ENCODE assay signal across 12 cellular contexts in genomic region chr16:31877876-31878642, GRCh38. TPM values are rescaled to one million over a fixed set of nuclear protein-coding genes. Genes with fewer than 3 reads are reported as not detected.
DNase-seq lines count a peak whose midpoint lies in the region; ATAC-seq and TF ChIP-seq lines count a peak whose summit lies in the region.
"Had no signal": no experiment of that assay in that cellular context is flagged by ENCODE, and none has a peak within 500 bp of the region (broad histone marks: within the 10 kb centered on the region; RNA-seq: fewer than 3 reads in every experiment).

No MANE protein-coding gene starts in this region.

- peaks cover 68% of the 10 kb centered on the region for H3K4me1 Mint-ChIP-seq in activated CD4-positive, alpha-beta T cell treated with anti-CD3 and anti-CD28 coated beads for 36 hours
- peaks cover 74% of the 10 kb centered on the region for H3K4me1 Mint-ChIP-seq in activated CD8-positive, alpha-beta T cell treated with anti-CD3 and anti-CD28 coated beads for 36 hours (ENCODE audit: low read depth)
- peaks cover 30 to 78% of the 10 kb centered on the region in 2 donors for H3K4me1 Mint-ChIP-seq in stimulated activated naive B cell treated with anti-CD40 and anti-IgM and Interleukin-4, amounts not matched to agents 10 μg/mL and 1 μg/mL and 100 μg/mL, for 72 hours

- peaks cover 83% of the 10 kb centered on the region for H3K36me3 Mint-ChIP-seq in activated CD4-positive, alpha-beta T cell treated with anti-CD3 and anti-CD28 coated beads for 36 hours (ENCODE audit: low read depth)
- peaks cover 86% of the 10 kb centered on the region for H3K36me3 Mint-ChIP-seq in activated CD8-positive, alpha-beta T cell treated with anti-CD3 and anti-CD28 coated beads for 36 hours (ENCODE audit: low read depth)
- peaks cover 58 to 62% of the 10 kb centered on the region in 2 donors for H3K36me3 Mint-ChIP-seq in stimulated activated naive B cell treated with anti-CD40 and anti-IgM and Interleukin-4, amounts not matched to agents 10 μg/mL and 1 μg/mL and 100 μg/mL, for 72 hours

- peaks cover 14% of the 10 kb centered on the region for H3K4me1 ChIP-seq in fibroblast of lung (ENCODE audit: control insufficient read depth, extremely low read depth, insufficient read depth, low read length)

- POLR2A ChIA-PET in activated CD4-positive, alpha-beta T cell treated with anti-CD3 and anti-CD28 coated beads for 36 hours (lab: Charles Lee): interaction anchor here (0.6 to 1.6 kb wide), 9 partner anchors 9 to 698 kb away, joined by 3 to 29 read pairs (median 6); partner anchors contain the start of genes ARMC5, FUS and PYCARD
- POLR2A ChIA-PET in activated CD8-positive, alpha-beta T cell treated with anti-CD3 and anti-CD28 coated beads for 36 hours (lab: Charles Lee): interaction anchor here (0.7 to 4.0 kb wide), 8 partner anchors 9 to 687 kb away, joined by 3 to 22 read pairs (median 4); a partner anchor contains a TSS

- no peaks in the 10 kb centered on the region for H3K27me3 Mint-ChIP-seq in activated CD4-positive, alpha-beta T cell treated with anti-CD3 and anti-CD28 coated beads for 36 hours
- H3K27me3 Mint-ChIP-seq in activated CD8-positive, alpha-beta T cell treated with anti-CD3 and anti-CD28 coated beads for 36 hours: no peaks in the 10 kb centered on the region
- no peaks in the 10 kb centered on the region for H3K27me3 Mint-ChIP-seq in stimulated activated naive B cell treated with anti-CD40 and anti-IgM and Interleukin-4, amounts not matched to agents 10 μg/mL and 1 μg/mL and 100 μg/mL, for 72 hours

- no peaks in the 10 kb centered on the region for H3K27me3 ChIP-seq in fibroblast of lung (ENCODE audit: control insufficient read depth, insufficient read depth, low read length)

- H3K36me3 ChIP-seq in fibroblast of lung (ENCODE audit: control insufficient read depth, insufficient read depth, low read length): peaks cover 1% of the 10 kb centered on the region

- TF ChIP-seq CTCF in activated CD8-positive, alpha-beta T cell treated with anti-CD3 and anti-CD28 coated beads for 36 hours (IDR thresholded peaks at IDR 0.05): no peak
- TF ChIP-seq CTCF in fibroblast of lung (conservative IDR thresholded peaks at IDR 0.05 in 1 of 2, IDR thresholded peaks at IDR 0.05 in 1 of 2; ENCODE audit: low read depth in 1 of 2, low read length in 2 of 2) (no peak), foreskin fibroblast (IDR thresholded peaks at IDR 0.05; ENCODE audit: low read depth, low read length) (no peak)

- H3K27ac Mint-ChIP-seq in activated CD4-positive, alpha-beta T cell treated with anti-CD3 and anti-CD28 coated beads for 36 hours: peak overlapping the region; percentile 97
- H3K27ac Mint-ChIP-seq in activated CD8-positive, alpha-beta T cell treated with anti-CD3 and anti-CD28 coated beads for 36 hours: peak overlapping the region; percentile 96
- peak overlapping the region; percentile 100 for H3K27ac Mint-ChIP-seq in stimulated activated naive B cell treated with anti-CD40 and anti-IgM and Interleukin-4, amounts not matched to agents 10 μg/mL and 1 μg/mL and 100 μg/mL, for 72 hours

- no peaks in the 10 kb centered on the region for H3K9me3 Mint-ChIP-seq in activated CD4-positive, alpha-beta T cell treated with anti-CD3 and anti-CD28 coated beads for 36 hours (ENCODE audit: low read depth)
- H3K9me3 Mint-ChIP-seq in activated CD8-positive, alpha-beta T cell treated with anti-CD3 and anti-CD28 coated beads for 36 hours: peaks cover 2% of the 10 kb centered on the region
- peaks cover 0 to 2% of the 10 kb centered on the region in 2 donors for H3K9me3 Mint-ChIP-seq in stimulated activated naive B cell treated with anti-CD40 and anti-IgM and Interleukin-4, amounts not matched to agents 10 μg/mL and 1 μg/mL and 100 μg/mL, for 72 hours

- H3K4me3 ChIP-seq in fibroblast of lung (replicated peaks in 1 of 4; ENCODE audit: control extremely low read depth in 1 of 4, insufficient read depth in 1 of 4, low read depth in 3 of 4, low read length in 4 of 4) (no peak overlapping the region), foreskin fibroblast (ENCODE audit: low read depth in 1 of 2, low read length in 2 of 2) (no peak overlapping the region)

- CTCF ChIA-PET in activated CD4-positive, alpha-beta T cell treated with anti-CD3 and anti-CD28 coated beads for 36 hours (lab: Charles Lee): interaction anchor here (0.7 to 2.0 kb wide), 4 partner anchors 9 to 446 kb away, joined by 4 to 24 read pairs (median 4); no protein-coding TSS in a partner anchor
- CTCF ChIA-PET in activated CD8-positive, alpha-beta T cell treated with anti-CD3 and anti-CD28 coated beads for 36 hours (lab: Charles Lee): interaction anchor here (0.6 to 2.4 kb wide), 2 partner anchors 9 to 368 kb away, joined by 4 to 14 read pairs; no protein-coding TSS in a partner anchor

- peak overlapping the region; percentile 8 for H3K27ac ChIP-seq in fibroblast of lung (ENCODE audit: insufficient read depth, low read length)
- H3K27ac ChIP-seq: parathyroid adenoma had no signal

- H3K9ac ChIP-seq in fibroblast of lung (ENCODE audit: insufficient read depth, low read length): no peak overlapping the region
- H3K9ac ChIP-seq: parathyroid adenoma had no signal

- DNase-seq in activated CD4-positive, alpha-beta T cell treated with anti-CD3 and anti-CD28 coated beads for 36 hours: peak; percentile 45
- DNase-seq in activated CD4-positive, alpha-beta T cell treated with anti-CD3 and anti-CD28 coated beads for 1 hour: no peak
- DNase-seq in activated CD8-positive, alpha-beta T cell treated with anti-CD3 and anti-CD28 coated beads for 36 hours: peak; percentile 48
- DNase-seq in fibroblast of lung (ENCODE audit: low read depth in 2 of 2): no peak
- DNase-seq in stimulated activated naive B cell treated with anti-CD40 and anti-IgM and Interleukin-4, amounts not matched to agents 10 μg/mL and 1 μg/mL and 100 μg/mL, for 72 hours: no peak
- DNase-seq in H4 (ENCODE audit: low spot score): no peak
- no peak for DNase-seq in GF-D8 (lab: John Stamatoyannopoulos, UW)
- DNase-seq in foreskin fibroblast: no peak
- DNase-seq: cerebellar nuclear complex, NCI-H1092 treated with DMSO at 0.1 percent for 48 hours had no signal

- no peaks in the 10 kb centered on the region for H3K9me3 ChIP-seq in fibroblast of lung (ENCODE audit: control insufficient read depth, insufficient read depth, low read depth, low read length)

- H4K20me1 ChIP-seq in fibroblast of lung (ENCODE audit: control insufficient read depth, extremely low read depth, insufficient read depth, low read length): no peaks in the 10 kb centered on the region

- peaks cover 84% of the 10 kb centered on the region for H3K79me2 ChIP-seq in fibroblast of lung (ENCODE audit: control insufficient read depth, insufficient read depth, low read length)

- no peak for ATAC-seq in activated CD4-positive, alpha-beta T cell treated with anti-CD3 and anti-CD28 coated beads for 36 hours
- ATAC-seq in activated CD8-positive, alpha-beta T cell treated with anti-CD3 and anti-CD28 coated beads for 36 hours: no peak
- ATAC-seq in stimulated activated naive B cell treated with anti-CD40 and anti-IgM and Interleukin-4, amounts not matched to agents 10 μg/mL and 1 μg/mL and 100 μg/mL, for 72 hours (replicated peaks): no peak

- no peak overlapping the region for H2AFZ ChIP-seq in fibroblast of lung (ENCODE audit: low read length)
- H2AFZ ChIP-seq: parathyroid adenoma, PC-9 had no signal

- H3K4me2 ChIP-seq in fibroblast of lung (ENCODE audit: extremely low read depth, insufficient read depth, low read length): peak overlapping the region; percentile 41

- H3K4me3 Mint-ChIP-seq in activated CD4-positive, alpha-beta T cell treated with anti-CD3 and anti-CD28 coated beads for 36 hours: peak overlapping the region; percentile 94
- H3K4me3 Mint-ChIP-seq in activated CD8-positive, alpha-beta T cell treated with anti-CD3 and anti-CD28 coated beads for 36 hours: peak overlapping the region; percentile 97
- H3K4me3 Mint-ChIP-seq in stimulated activated naive B cell treated with anti-CD40 and anti-IgM and Interleukin-4, amounts not matched to agents 10 μg/mL and 1 μg/mL and 100 μg/mL, for 72 hours: peak overlapping the region; percentile 95 to 99

- intact Hi-C loops in activated CD4-positive, alpha-beta T cell treated with anti-CD3 and anti-CD28 coated beads for 36 hours (cut with DNase I, micrococcal nuclease): loop anchor here (1.0 to 10.0 kb wide), 3 partner anchors 9 to 953 kb away; partner anchors contain the start of gene FBXL19 (in 1 of the 2)
- intact Hi-C loops in activated CD8-positive, alpha-beta T cell treated with anti-CD3 and anti-CD28 coated beads for 36 hours (cut with micrococcal nuclease): loop anchor here (10.0 kb wide), 1 partner anchor 693 kb away; the partner anchor contains the start of gene FUS

RNA-seq across cellular contexts. Expression of gene ZNF267, which starts 4.5 kb away (rescaled TPM):
- 10 to 100 TPM; 61.9 to 64.9 TPM for total RNA-seq in activated CD4-positive, alpha-beta T cell treated with anti-CD3 and anti-CD28 coated beads for 36 hours
- 10 to 100 TPM; 67.7 to 70.2 TPM for total RNA-seq in activated CD8-positive, alpha-beta T cell treated with anti-CD3 and anti-CD28 coated beads for 36 hours
- 7.1 and 7.7 TPM in 2 replicates for total RNA-seq in fibroblast of lung
- 4.2 and 4.6 TPM in 2 replicates for polyA plus RNA-seq in fibroblast of lung
- polyA plus RNA-seq in fibroblast of lung (2012): 3.4 and 3.7 TPM in 2 replicates
- 0.79 and 1.4 TPM in 2 replicates for polyA minus RNA-seq in fibroblast of lung (ENCODE audit: low replicate concordance)
- total RNA-seq in H4 (2014; rRNA removed; shearing (Covaris generic)): 3.5 and 8.1 TPM in 2 replicates

Comparison
In these comparisons a context has a peak if more than half of its experiments do, and no peak if none do; other contexts are left out.
1. DNase-seq: peak in activated CD4-positive, alpha-beta T cell treated with anti-CD3 and anti-CD28 coated beads for 36 hours (single experiment) and activated CD8-positive, alpha-beta T cell treated with anti-CD3 and anti-CD28 coated beads for 36 hours (single experiment); none in activated CD4-positive, alpha-beta T cell treated with anti-CD3 and anti-CD28 coated beads for 1 hour (single experiment), fibroblast of lung (0 of 2), stimulated activated naive B cell treated with anti-CD40 and anti-IgM and Interleukin-4, amounts not matched to agents 10 μg/mL and 1 μg/mL and 100 μg/mL, for 72 hours (single experiment), H4 (single experiment), GF-D8 (single experiment) and foreskin fibroblast (0 of 2).
2. Peak in every context shown above with its lines, with median percentiles within 50 percentile points of each other: H3K27ac Mint-ChIP-seq and H3K4me3 Mint-ChIP-seq.